Comparison of ENCODE assay signal across 8 cellular contexts in genomic region chr14:39107624-39108023, GRCh38. TPM values are rescaled to one million over a fixed set of nuclear protein-coding genes. Genes with fewer than 3 reads are reported as not detected.
A peak's percentile ranks its signal among the peaks of the same experiment; 100 is the strongest.
DNase-seq lines count a peak whose midpoint lies in the region; ATAC-seq and TF ChIP-seq lines count a peak whose summit lies in the region.

No MANE protein-coding gene starts in this region.

- ATAC-seq in GM18519 (IDR thresholded peaks at IDR 0.05; ENCODE audit: low FRiP score, unreplicated experiment) (peak; percentile 52), HG02870 (IDR thresholded peaks at IDR 0.05; ENCODE audit: unreplicated experiment) (no peak), HG03097 (IDR thresholded peaks at IDR 0.05; ENCODE audit: low FRiP score, unreplicated experiment) (no peak)

- H2AFZ ChIP-seq in MM.1S (ENCODE audit: low read length) = no peak overlapping the region

- no peak overlapping the region for H3K4me2 ChIP-seq in MM.1S (ENCODE audit: low read depth, low read length)

- DNase-seq in AG09309 (ENCODE audit: low read depth) (no peak), MM.1S (peak; percentile 20), kidney epithelial cell (ENCODE audit: low read depth) (no peak), amniotic stem cell (lab: John Stamatoyannopoulos, UW) (no peak)

- H3K9me3 ChIP-seq in MM.1S (replicated peaks; ENCODE audit: insufficient read depth, low read length) = no peaks in the 10 kb centered on the region

- H3K36me3 ChIP-seq in MM.1S (replicated peaks; ENCODE audit: insufficient read depth, low read length) = no peaks in the 10 kb centered on the region
- H3K36me3 ChIP-seq in kidney epithelial cell (ENCODE audit: control insufficient read depth, insufficient read depth, low read length) = no peaks in the 10 kb centered on the region

- H3K27ac ChIP-seq in MM.1S (ENCODE audit: low read length) = no peak overlapping the region
- H3K27ac ChIP-seq in VCaP = no peak overlapping the region

- no peaks in the 10 kb centered on the region for H3K9me2 ChIP-seq in MM.1S (replicated peaks; ENCODE audit: insufficient read depth, low read length)

- no peaks in the 10 kb centered on the region for H3K4me1 ChIP-seq in MM.1S (ENCODE audit: low read length)

- H4K20me1 ChIP-seq in MM.1S (ENCODE audit: insufficient read depth, low read length) = no peaks in the 10 kb centered on the region

- 0 out of 2 replicates have a peak, but pooled peaks cover 3% of the 10 kb centered on the region for H3F3A ChIP-seq in MM.1S (ENCODE audit: insufficient read depth, low read length)

- no peaks in the 10 kb centered on the region for H3K27me3 ChIP-seq in MM.1S (replicated peaks; ENCODE audit: insufficient read depth, low read length)
- no peaks in the 10 kb centered on the region for H3K27me3 ChIP-seq in kidney epithelial cell (ENCODE audit: control insufficient read depth, insufficient read depth, low read length)

- H3K79me2 ChIP-seq in MM.1S (ENCODE audit: low read length) = no peaks in the 10 kb centered on the region

- H3K4me3 ChIP-seq in AG09309 (ENCODE audit: control insufficient read depth, low read depth, low read length) (no peak overlapping the region), MM.1S (ENCODE audit: low read length) (no peak overlapping the region), kidney epithelial cell (ENCODE audit: low read depth, low read length) (no peak overlapping the region)

- H3K9ac ChIP-seq in MM.1S (ENCODE audit: low read length) = no peak overlapping the region

- peak; percentile 50 for TF ChIP-seq CTCF in AG09309 (IDR thresholded peaks at IDR 0.05; ENCODE audit: control insufficient read depth, insufficient read depth, low read depth, low read length, missing control alignments)
- TF ChIP-seq CTCF in MM.1S (IDR thresholded peaks at IDR 0.05; ENCODE audit: low read length) = peak; percentile 33
- peak; percentile 73 for TF ChIP-seq CTCF in VCaP (conservative IDR thresholded peaks at IDR 0.05)
- TF ChIP-seq CTCF in kidney epithelial cell (IDR thresholded peaks at IDR 0.05; ENCODE audit: insufficient read depth, low read length, poor library complexity, severe bottlenecking) = peak; percentile 49

RNA-seq across cellular contexts. Expression of gene SEC23A, which starts 4.6 kb away (rescaled TPM):
- 64.1 and 72.1 TPM in 2 replicates for total RNA-seq in kidney epithelial cell

RNA-seq across cellular contexts. Expression of gene GEMIN2, which starts 6.5 kb away (rescaled TPM):
- total RNA-seq in kidney epithelial cell = 19.7 and 20.3 TPM in 2 replicates
